In the genomic region with DNA sequence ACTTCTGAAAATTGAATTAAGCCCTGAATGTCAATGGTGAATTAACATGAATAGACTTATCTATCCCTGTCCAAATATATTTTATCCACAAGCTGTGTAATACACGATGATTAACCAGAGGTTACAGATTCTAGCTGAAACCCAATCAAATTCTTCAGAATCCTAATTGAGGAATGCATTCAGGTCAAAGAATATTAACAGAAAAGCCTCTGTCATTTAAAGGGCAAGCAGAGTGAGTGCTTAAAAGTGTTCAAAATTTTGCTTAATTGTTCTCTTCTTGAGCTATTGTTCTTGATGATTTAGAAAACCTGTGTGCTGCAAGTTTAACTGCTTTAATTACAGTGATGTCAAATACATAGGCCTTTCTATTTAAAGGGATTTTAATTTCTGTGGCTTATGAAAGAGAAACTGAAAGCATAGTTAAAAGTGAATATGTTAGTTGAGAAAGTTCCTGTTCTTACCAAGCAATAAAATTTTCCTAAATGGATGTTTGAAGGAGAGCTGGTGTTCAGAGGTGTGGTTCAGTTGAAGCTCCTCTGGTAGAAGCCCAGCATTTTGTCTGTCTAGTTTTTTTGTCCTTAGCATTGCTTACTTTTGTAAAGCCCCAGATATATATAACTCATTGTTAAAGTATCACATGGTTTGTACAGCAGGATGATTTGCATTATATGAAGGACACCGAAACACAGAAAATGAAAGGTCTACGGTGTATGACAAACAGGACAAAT, we compare ENCODE assay signal across 8 cellular contexts.
DNase-seq lines count a peak whose midpoint lies in the region; ATAC-seq and TF ChIP-seq lines count a peak whose summit lies in the region.

No MANE protein-coding gene starts in this region.

- DNase-seq in NOMO-1 (lab: John Stamatoyannopoulos, UW; ENCODE audit: unreplicated experiment in 2 of 2): peak; percentile 37 to 73
- DNase-seq in hepatic stellate cell (ENCODE audit: low spot score): peak; percentile 9
- DNase-seq in NCI-H2081 (lab: John Stamatoyannopoulos, UW): no peak
- DNase-seq in cerebellar cortex (ENCODE audit: low spot score): no peak
- no peak for DNase-seq in retina
- DNase-seq in NCI-H2171 (lab: John Stamatoyannopoulos, UW): no peak

- no peak for TF ChIP-seq CTCF in HEK293 (tag by site-specific recombination; IDR thresholded peaks at IDR 0.05)

- CTCF ChIA-PET in HEK293 (lab: Yijun Ruan, JAX): interaction anchor here (0.6 kb wide), 1 partner anchor 124 kb away, joined by 3 read pairs; no protein-coding TSS in a partner anchor

- no peak overlapping the region for H3K27ac ChIP-seq in HEK293 (ENCODE audit: extremely low read depth, low read depth, low read length)

- ATAC-seq in GM18511 (IDR thresholded peaks at IDR 0.05; ENCODE audit: unreplicated experiment): peak; percentile 81

- H3K4me1 ChIP-seq in HEK293 (ENCODE audit: control insufficient read depth, insufficient read depth, low read length): peaks cover 2% of the 10 kb centered on the region; the same call in 1 of the 2 replicates

- no peaks in the 10 kb centered on the region for H3K9me3 ChIP-seq in HEK293 (ENCODE audit: control insufficient read depth, insufficient read depth, low read depth, low read length)

- POLR2A ChIA-PET in HEK293 (lab: Yijun Ruan, JAX): no interaction called here

- H3K36me3 ChIP-seq in HEK293 (ENCODE audit: control insufficient read depth in 2 of 2, insufficient read depth in 1 of 2, low read length in 2 of 2): no peaks in the 10 kb centered on the region

- no peak overlapping the region for H3K4me3 ChIP-seq in HEK293 (ENCODE audit: low read depth, low read length)

TF ChIP-seq in HEK293, 187 proteins besides CTCF, POLR2A, EP300 and RAD21:
- TF ChIP-seq, protein P1, sequence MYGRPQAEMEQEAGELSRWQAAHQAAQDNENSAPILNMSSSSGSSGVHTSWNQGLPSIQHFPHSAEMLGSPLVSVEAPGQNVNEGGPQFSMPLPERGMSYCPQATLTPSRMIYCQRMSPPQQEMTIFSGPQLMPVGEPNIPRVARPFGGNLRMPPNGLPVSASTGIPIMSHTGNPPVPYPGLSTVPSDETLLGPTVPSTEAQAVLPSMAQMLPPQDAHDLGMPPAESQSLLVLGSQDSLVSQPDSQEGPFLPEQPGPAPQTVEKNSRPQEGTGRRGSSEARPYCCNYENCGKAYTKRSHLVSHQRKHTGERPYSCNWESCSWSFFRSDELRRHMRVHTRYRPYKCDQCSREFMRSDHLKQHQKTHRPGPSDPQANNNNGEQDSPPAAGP (tag by site-specific recombination; IDR thresholded peaks at IDR 0.05): no peak
- 0 out of 2 replicates have a peak, but pooled peaks have one; percentile 54 for TF ChIP-seq PRDM1 (tag by site-specific recombination; IDR thresholded peaks at IDR 0.05)

Comparison
In these comparisons a context has a peak if more than half of its experiments do, and no peak if none do; other contexts are left out.
1. DNase-seq: peak in NOMO-1 (2 of 2) and hepatic stellate cell (single experiment); none in NCI-H2081 (0 of 2), cerebellar cortex (single experiment), retina (single experiment) and NCI-H2171 (single experiment).